1 cellular context compared by ENCODE assay signal in genomic region chr1:10502206-10502605, GRCh38.
TF ChIP-seq lines count a peak whose summit lies in the region.

No MANE protein-coding gene starts in this region.

TF ChIP-seq in WTC11, 78 proteins besides CTCF, POLR2A, EP300 and RAD21 (continued from another document):
- TF ChIP-seq E2F4 (CRISPR knock-in tag; IDR thresholded peaks at IDR 0.05; ENCODE audit: borderline replicate concordance, low read depth) (no peak), STAT6 (CRISPR knock-in tag; conservative IDR thresholded peaks at IDR 0.05; ENCODE audit: low read depth) (no peak), ZBTB43 (CRISPR knock-in tag; IDR thresholded peaks at IDR 0.05) (no peak), CBFB (CRISPR knock-in tag; IDR thresholded peaks at IDR 0.05; ENCODE audit: low read depth) (no peak), ATF6 (CRISPR knock-in tag; IDR thresholded peaks at IDR 0.05) (no peak), ZNF671 (CRISPR knock-in tag; IDR thresholded peaks at IDR 0.05) (no peak), CREB1 (CRISPR knock-in tag; IDR thresholded peaks at IDR 0.05) (no peak), NR1H2 (CRISPR knock-in tag; IDR thresholded peaks at IDR 0.05) (no peak), ZSCAN18 (CRISPR knock-in tag; IDR thresholded peaks at IDR 0.05) (no peak)
